27 cellular contexts compared by ENCODE assay signal in the genomic region with DNA sequence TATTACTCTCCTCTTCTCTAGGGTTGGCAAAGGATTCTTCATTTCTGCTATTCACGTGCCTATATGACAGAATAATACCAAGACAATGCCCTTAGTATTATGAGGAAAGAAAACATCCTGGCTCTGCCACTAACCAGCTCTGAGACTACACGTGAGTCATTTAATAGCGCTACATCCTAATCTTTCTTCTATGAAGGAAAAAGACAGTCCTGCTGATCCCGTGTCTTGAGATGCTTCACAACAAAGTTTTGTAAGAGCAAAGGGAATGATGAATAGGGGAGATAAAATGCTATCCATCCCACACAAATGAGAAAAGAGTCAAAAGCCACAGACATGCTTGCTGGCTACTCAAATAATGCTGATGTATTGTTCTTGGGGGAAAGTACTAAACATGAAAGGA.
"Had no signal": no experiment of that assay in that cellular context is flagged by ENCODE, and none has a peak within 500 bp of the region (broad histone marks: within the 10 kb centered on the region; RNA-seq: fewer than 3 reads in every experiment).

No MANE protein-coding gene starts in this region.

- H3K27me3 Mint-ChIP-seq: dendritic cell treated with granulocyte-macrophage colony-stimulating factor and Interleukin-4, amounts not matched to agents 40 ng/mL and 50 ng/mL, for 4 days; T-helper 17 cell had no signal

- H3K27ac Mint-ChIP-seq: activated naive CD4-positive, alpha-beta T cell treated with anti-CD3 and anti-CD28 coated beads, Interleukin-2, amount 50 U/mL, for 72 hours; activated T-cell treated with anti-CD3 and anti-CD28 coated beads, Interleukin-2, amount 50 U/mL, for 72 hours; dendritic cell treated with granulocyte-macrophage colony-stimulating factor and Interleukin-4, amounts not matched to agents 40 ng/mL and 50 ng/mL, for 4 days; endodermal cell; natural killer cell; neural progenitor cell; T-helper 17 cell; WTC11 had no signal

- H3K4me3 Mint-ChIP-seq: activated T-cell treated with anti-CD3 and anti-CD28 coated beads, Interleukin-2, amount 50 U/mL, for 72 hours; dendritic cell treated with granulocyte-macrophage colony-stimulating factor and Interleukin-4, amounts not matched to agents 40 ng/mL and 50 ng/mL, for 4 days; endodermal cell; natural killer cell; neural progenitor cell; T-helper 17 cell; WTC11 had no signal

- H3K27ac ChIP-seq: neural progenitor cell, parathyroid adenoma, psoas muscle, right atrium auricular region, spleen, suprapubic skin, tibial artery, upper lobe of right lung had no signal

- H3K9me3 ChIP-seq: psoas muscle, right atrium auricular region, suprapubic skin, tibial artery, upper lobe of right lung had no signal

- ATAC-seq: activated naive CD4-positive, alpha-beta T cell treated with anti-CD3 and anti-CD28 coated beads, Interleukin-2, amount 50 U/mL, for 72 hours; activated T-cell treated with anti-CD3 and anti-CD28 coated beads, Interleukin-2, amount 50 U/mL, for 72 hours; esophagus mucosa; left ventricle myocardium superior; natural killer cell; psoas muscle; T-helper 17 cell; upper lobe of right lung; WTC11 had no signal

- H3K9ac ChIP-seq: neural progenitor cell, parathyroid adenoma had no signal

- H3K36me3 Mint-ChIP-seq: activated naive CD4-positive, alpha-beta T cell treated with anti-CD3 and anti-CD28 coated beads, Interleukin-2, amount 50 U/mL, for 72 hours; natural killer cell; neural progenitor cell; WTC11 had no signal

- H3K9me3 Mint-ChIP-seq: dendritic cell treated with granulocyte-macrophage colony-stimulating factor and Interleukin-4, amounts not matched to agents 40 ng/mL and 50 ng/mL, for 4 days; endodermal cell; neural progenitor cell had no signal

- H3K4me1 ChIP-seq: neural progenitor cell, parathyroid adenoma, psoas muscle, right atrium auricular region, spleen, suprapubic skin, tibial artery, upper lobe of right lung had no signal

- H3K4me1 Mint-ChIP-seq: endodermal cell, natural killer cell, neural progenitor cell, T-helper 17 cell, WTC11 had no signal

- DNase-seq: activated naive CD4-positive, alpha-beta T cell; activated T-cell treated with anti-CD3 and anti-CD28 coated beads for 4 hours; activated T-cell treated with anti-CD3 and anti-CD28 coated beads, Interleukin-2, amount 50 U/mL, for 72 hours; aorta; central memory CD4-positive, alpha-beta T cell; endodermal cell; foreskin melanocyte; islet precursor cell; left ventricle myocardium superior; midbrain; natural killer cell; occipital lobe; psoas muscle; spleen; stimulated activated naive CD4-positive, alpha-beta T cell; SW 1271; T-helper 17 cell; tibial artery; upper lobe of right lung had no signal

- H2AFZ ChIP-seq: neural progenitor cell, parathyroid adenoma had no signal

- H3K27me3 ChIP-seq: neural progenitor cell, right atrium auricular region, spleen, suprapubic skin, tibial artery, upper lobe of right lung had no signal

- H3K79me2 ChIP-seq: parathyroid adenoma had no signal

- H3K4me2 ChIP-seq: neural progenitor cell had no signal

- H3K36me3 ChIP-seq: neural progenitor cell, right atrium auricular region, spleen, suprapubic skin, tibial artery, upper lobe of right lung had no signal

- H3K4me3 ChIP-seq: neural progenitor cell, psoas muscle, right atrium auricular region, spleen, suprapubic skin, tibial artery, upper lobe of right lung had no signal
